Comparison of ENCODE assay signal across 17 cellular contexts in the genomic region with DNA sequence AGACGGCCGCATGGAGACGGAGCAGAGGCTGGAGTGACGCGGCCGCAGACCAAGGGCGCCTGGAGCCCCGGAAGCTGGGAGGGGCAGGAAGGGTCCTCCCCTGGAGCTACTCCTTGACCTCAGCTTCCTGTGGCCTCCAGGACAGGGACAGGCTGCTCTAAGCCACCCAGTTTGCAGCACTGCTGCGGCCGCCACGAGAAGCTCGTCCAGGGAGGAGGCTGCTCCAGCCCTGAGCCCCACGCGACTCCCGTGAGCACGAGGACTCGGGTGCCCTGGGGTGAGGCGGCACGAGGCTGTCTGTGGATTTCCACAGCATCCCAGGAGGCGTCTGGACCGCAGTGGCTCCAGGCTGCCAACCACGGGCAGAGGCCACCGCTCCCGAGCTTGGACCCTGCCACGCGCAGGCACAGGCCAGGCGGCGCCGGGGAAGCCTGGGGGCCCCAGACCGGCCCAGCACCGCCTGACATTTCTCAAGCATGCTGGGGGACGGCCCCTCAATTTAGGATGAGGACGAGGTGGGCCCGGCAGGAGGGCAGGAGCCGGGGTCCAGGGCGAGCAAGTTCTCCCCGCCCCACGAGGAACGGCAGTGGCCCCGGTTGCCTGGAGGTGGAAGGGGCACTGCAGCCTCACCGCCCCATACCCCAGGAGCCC. TPM values are rescaled to one million over a fixed set of nuclear protein-coding genes. Genes with fewer than 3 reads are reported as not detected.
DNase-seq lines count a peak whose midpoint lies in the region; ATAC-seq, FAIRE-seq and TF ChIP-seq lines count a peak whose summit lies in the region.
"Had no signal": no experiment of that assay in that cellular context is flagged by ENCODE, and none has a peak within 500 bp of the region (broad histone marks: within the 10 kb centered on the region; RNA-seq: fewer than 3 reads in every experiment).

No MANE protein-coding gene starts in this region.

- H3K79me2 ChIP-seq in SK-N-SH (ENCODE audit: insufficient read depth): peaks cover 66% of the 10 kb centered on the region

- CTCF ChIA-PET in SK-N-SH (lab: Yijun Ruan, JAX): interaction anchor here (0.9 kb wide), 1 partner anchor 31 kb away, joined by 3 read pairs; no protein-coding TSS in a partner anchor

- H3K27ac ChIP-seq in BLaER1 treated with 17β-estradiol and CSF1 and Interleukin-3, amounts not matched to agents 10 nM and 100 nM: no peak overlapping the region
- H3K27ac ChIP-seq in adrenal gland (peak overlapping the region; percentile 53 to 88 (median 79)), pancreas (no peak overlapping the region), SK-N-SH (ENCODE audit: low read depth in 2 of 2, low read length in 1 of 2) (no peak overlapping the region)

- no peaks in the 10 kb centered on the region for H3K9me2 ChIP-seq in SK-N-SH

- intact Hi-C loops in adrenal gland (cut with DNase I): no loop called here
- intact Hi-C loops in pancreas (cut with DNase I): no loop called here

- no peaks in the 10 kb centered on the region for H3F3A ChIP-seq in SK-N-SH (replicated peaks; ENCODE audit: insufficient read depth)

- H3K4me1 ChIP-seq in BLaER1 treated with 17β-estradiol and CSF1 and Interleukin-3, amounts not matched to agents 10 nM and 100 nM: peaks cover 68 to 79% (median 75%) of the 10 kb centered on the region in 10 experiments
- H3K4me1 ChIP-seq in adrenal gland (replicated peaks in 1 of 2) (peaks cover 39 to 53% of the 10 kb centered on the region in 2 donors), pancreas (no peaks in the 10 kb centered on the region), SK-N-SH (ENCODE audit: control insufficient read depth in 1 of 2, insufficient read depth in 2 of 2, low read depth in 1 of 2, low read length in 1 of 2) (no peaks in the 10 kb centered on the region)
- H3K4me1 ChIP-seq: Caco-2 had no signal

- H4K20me1 ChIP-seq in BLaER1 treated with 17β-estradiol and CSF1 and Interleukin-3, amounts not matched to agents 10 nM and 100 nM: peaks cover 78 to 92% (median 81%) of the 10 kb centered on the region in 11 experiments
- peaks cover 53% of the 10 kb centered on the region for H4K20me1 ChIP-seq in SK-N-SH (ENCODE audit: insufficient read depth)

- peak in 4 of 7 donors; percentile 59 to 76 (median 69) for DNase-seq in adrenal gland
- peak; percentile 14 for DNase-seq in iPS-NIHi11 (ENCODE audit: low spot score)
- peak in 1 of 6 donors; percentile 36 for DNase-seq in pancreas
- DNase-seq in SK-N-SH: no peak
- no peak for DNase-seq in mucosa of gallbladder (ENCODE audit: low spot score)
- no peak for DNase-seq in germinal center (ENCODE audit: low spot score)
- DNase-seq: activated CD4-positive, alpha-beta T cell treated with anti-CD3 and anti-CD28 coated beads, Interleukin-2, amount 10 ng/mL, durations not matched to agents 7 days and 5 days; Caco-2; natural killer cell; NCI-H1436; RPMI8226; SW 1271 had no signal

- H3K36me3 ChIP-seq in BLaER1 treated with 17β-estradiol and CSF1 and Interleukin-3, amounts not matched to agents 10 nM and 100 nM: peaks cover 0 to 33% (median 8%) of the 10 kb centered on the region in 11 experiments; a peak in 15 of 22 replicates
- H3K36me3 ChIP-seq in adrenal gland (replicated peaks in 1 of 2) (peaks cover 0 to 5% of the 10 kb centered on the region in 2 donors), pancreas (no peaks in the 10 kb centered on the region), SK-N-SH (replicated peaks in 1 of 2; ENCODE audit: control insufficient read depth in 1 of 2, insufficient read depth in 2 of 2, low read length in 1 of 2) (peaks cover 0 to 7% of the 10 kb centered on the region in 2 experiments)

- TF ChIP-seq POLR2A in adrenal gland (IDR thresholded peaks at IDR 0.05): no peak

- WGBS in adrenal gland, 4 donors: 68 to 80% (median 72%) methylated on average over 11 to 41 of the region's 41 CpGs
- WGBS in pancreas, 2 donors: 90 to 95% methylated on average over 41 of the region's 41 CpGs
- 93% methylated on average over 24 of the region's 41 CpGs for WGBS in SK-N-SH (ENCODE audit: low lambda C conversion rate)

- TF ChIP-seq RAD21 in SK-N-SH (IDR thresholded peaks at IDR 0.05; ENCODE audit: low read length): no peak

- ATAC-seq in pancreas (peak in 3 of 4 donors; percentile 5 to 15 (median 10)), HG03520 (IDR thresholded peaks at IDR 0.05; ENCODE audit: unreplicated experiment) (no peak)

- no peak overlapping the region for H2AFZ ChIP-seq in SK-N-SH (ENCODE audit: low read depth)

- no peaks in the 10 kb centered on the region for H3K9me3 ChIP-seq in BLaER1 treated with 17β-estradiol and CSF1 and Interleukin-3, amounts not matched to agents 10 nM and 100 nM (replicated peaks in 1 of 11)
- H3K9me3 ChIP-seq in adrenal gland (replicated peaks in 1 of 3) (no peaks in the 10 kb centered on the region), pancreas (no peaks in the 10 kb centered on the region), SK-N-SH (no peaks in the 10 kb centered on the region)
- H3K9me3 ChIP-seq: Caco-2 had no signal

- peak overlapping the region in 10 of 11 experiments; percentile 7 to 57 (median 28); a peak in 15 of 22 replicates for H3K4me2 ChIP-seq in BLaER1 treated with 17β-estradiol and CSF1 and Interleukin-3, amounts not matched to agents 10 nM and 100 nM
- H3K4me2 ChIP-seq in SK-N-SH: no peak overlapping the region

- POLR2A ChIA-PET in SK-N-SH (lab: Yijun Ruan, JAX): interaction anchor here (1.0 kb wide), 1 partner anchor 8 kb away, joined by 4 read pairs; no protein-coding TSS in a partner anchor

- FAIRE-seq in pancreas (lab: Jason Lieb, UNC): no peak
- FAIRE-seq: endometrium, H1 had no signal

- no peaks in the 10 kb centered on the region for H3K27me3 ChIP-seq in BLaER1 treated with 17β-estradiol and CSF1 and Interleukin-3, amounts not matched to agents 10 nM and 100 nM
- H3K27me3 ChIP-seq in adrenal gland (no peaks in the 10 kb centered on the region), pancreas (no peaks in the 10 kb centered on the region), SK-N-SH (ENCODE audit: insufficient read depth) (no peaks in the 10 kb centered on the region)

- H3K4me3 ChIP-seq in BLaER1 treated with 17β-estradiol and CSF1 and Interleukin-3, amounts not matched to agents 10 nM and 100 nM: no peak overlapping the region
- no peak overlapping the region for H3K4me3 ChIP-seq in adrenal gland
- no peak overlapping the region for H3K4me3 ChIP-seq in pancreas
- no peak overlapping the region for H3K4me3 ChIP-seq in SK-N-SH (ENCODE audit: low read depth in 2 of 2, low read length in 1 of 2)
- H3K4me3 ChIP-seq: lung had no signal

- TF ChIP-seq CTCF in adrenal gland (IDR thresholded peaks at IDR 0.05): no peak
- TF ChIP-seq CTCF in pancreas (IDR thresholded peaks at IDR 0.05): no peak
- no peak for TF ChIP-seq CTCF in SK-N-SH (IDR thresholded peaks at IDR 0.05)

- no peak for TF ChIP-seq EP300 in SK-N-SH (IDR thresholded peaks at IDR 0.05; ENCODE audit: borderline replicate concordance in 1 of 2, low read depth in 1 of 2, low read length in 1 of 2)

- H3K9ac ChIP-seq in BLaER1 treated with 17β-estradiol and CSF1 and Interleukin-3, amounts not matched to agents 10 nM and 100 nM: peak overlapping the region in 1 of 11 experiments; percentile 9; a peak in 1 of 22 replicates
- no peak overlapping the region for H3K9ac ChIP-seq in SK-N-SH

TF ChIP-seq in SK-N-SH, 30 proteins besides CTCF, POLR2A, EP300 and RAD21 (continues in another document):
- TF ChIP-seq TAF1 (IDR thresholded peaks at IDR 0.05; ENCODE audit: borderline replicate concordance, low read depth, low read length): no peak
- no peak for TF ChIP-seq POLR2AphosphoS5 (IDR thresholded peaks at IDR 0.05; ENCODE audit: low read depth, low read length)
- no peak for TF ChIP-seq YY1 (IDR thresholded peaks at IDR 0.05; ENCODE audit: low read depth)
- no peak for TF ChIP-seq SIN3A (IDR thresholded peaks at IDR 0.05; ENCODE audit: borderline replicate concordance, low read depth, low read length)
- TF ChIP-seq JUND (IDR thresholded peaks at IDR 0.05): no peak
- TF ChIP-seq, protein P1, sequence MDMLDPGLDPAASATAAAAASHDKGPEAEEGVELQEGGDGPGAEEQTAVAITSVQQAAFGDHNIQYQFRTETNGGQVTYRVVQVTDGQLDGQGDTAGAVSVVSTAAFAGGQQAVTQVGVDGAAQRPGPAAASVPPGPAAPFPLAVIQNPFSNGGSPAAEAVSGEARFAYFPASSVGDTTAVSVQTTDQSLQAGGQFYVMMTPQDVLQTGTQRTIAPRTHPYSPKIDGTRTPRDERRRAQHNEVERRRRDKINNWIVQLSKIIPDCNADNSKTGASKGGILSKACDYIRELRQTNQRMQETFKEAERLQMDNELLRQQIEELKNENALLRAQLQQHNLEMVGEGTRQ (IDR thresholded peaks at IDR 0.05; ENCODE audit: borderline replicate concordance, low read depth, low read length): no peak
- TF ChIP-seq RXRA (IDR thresholded peaks at IDR 0.05; ENCODE audit: borderline replicate concordance, low read depth): no peak
- TF ChIP-seq, protein P2, sequence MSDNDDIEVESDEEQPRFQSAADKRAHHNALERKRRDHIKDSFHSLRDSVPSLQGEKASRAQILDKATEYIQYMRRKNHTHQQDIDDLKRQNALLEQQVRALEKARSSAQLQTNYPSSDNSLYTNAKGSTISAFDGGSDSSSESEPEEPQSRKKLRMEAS (IDR thresholded peaks at IDR 0.05; ENCODE audit: low read depth): no peak
- no peak for TF ChIP-seq ELF1 (IDR thresholded peaks at IDR 0.05)

RNA-seq across cellular contexts. Expression of a gene that starts 10.7 kb away (rescaled TPM):
- 100 to 1,000 TPM in 3 of 8 donors, 10 to 100 TPM in 5; 33.0 to 176 (median 77.2) TPM for total RNA-seq in adrenal gland
- polyA plus RNA-seq in adrenal gland: 100 to 1,000 TPM in 1 of 3 donors, 10 to 100 TPM in 2; 13.6 to 118 (median 84.2) TPM
- total RNA-seq in pancreas: 10 to 100 TPM; 16.8 to 43.7 (median 23.9) TPM
- 10 to 100 TPM; 36.4 to 53.9 TPM for polyA plus RNA-seq in pancreas
- 15.7 and 18.3 TPM in 2 replicates for polyA plus RNA-seq in SK-N-SH (2012; rRNA removed)
- polyA plus RNA-seq in SK-N-SH (2012; cell fraction: cytosol; rRNA removed): 4.5 and 9.3 TPM in 2 replicates
- polyA plus RNA-seq in SK-N-SH (2012; cell fraction: nucleus; rRNA removed): 69.0 and 70.1 TPM in 2 replicates
- total RNA-seq in mucosa of gallbladder: 64.1 TPM

RNA-seq across cellular contexts. Expression of a gene that starts 42.2 kb away (rescaled TPM):
- 100 to 1,000 TPM in 3 of 8 donors, 10 to 100 TPM in 5; 53.5 to 117 (median 93.7) TPM for total RNA-seq in adrenal gland
- 100 to 1,000 TPM in 1 of 3 donors, 10 to 100 TPM in 2; 37.8 to 148 (median 94.5) TPM for polyA plus RNA-seq in adrenal gland
- total RNA-seq in pancreas: 10 to 100 TPM; 20.1 to 38.6 (median 23.4) TPM
- polyA plus RNA-seq in pancreas: 10 to 100 TPM; 43.6 to 62.2 TPM
- polyA plus RNA-seq in SK-N-SH (2012; rRNA removed): 53.5 and 55.5 TPM in 2 replicates
- 27.7 and 37.8 TPM in 2 replicates for polyA plus RNA-seq in SK-N-SH (2012; cell fraction: cytosol; rRNA removed)
- 173 and 201 TPM in 2 replicates for polyA plus RNA-seq in SK-N-SH (2012; cell fraction: nucleus; rRNA removed)
- 72.2 TPM for total RNA-seq in mucosa of gallbladder

RNA-seq across cellular contexts. Expression of a gene that starts 59.6 kb away (rescaled TPM):
- total RNA-seq in adrenal gland (1,000 to 10,000 TPM in 1 of 8 donors, 100 to 1,000 TPM in 7; 385 to 1,424 (median 704) TPM), pancreas (100 to 1,000 TPM in 1 of 6 donors, 10 to 100 TPM in 5; 48.8 to 112 (median 63.8) TPM), mucosa of gallbladder (294 TPM)
- polyA plus RNA-seq in adrenal gland (1,000 to 10,000 TPM in 2 of 3 donors, 100 to 1,000 TPM in 1; 420 to 1,267 (median 1,035) TPM), pancreas (100 to 1,000 TPM; 255 to 290 TPM), SK-N-SH (2012; rRNA removed) (566 and 925 TPM in 2 replicates)
- 591 and 700 TPM in 2 replicates for polyA plus RNA-seq in SK-N-SH (2012; cell fraction: cytosol; rRNA removed)
- 511 and 671 TPM in 2 replicates for polyA plus RNA-seq in SK-N-SH (2012; cell fraction: nucleus; rRNA removed)

Comparison
In these comparisons a context has a peak if more than half of its experiments do, and no peak if none do; other contexts are left out.
1. H3K27ac ChIP-seq: peak in adrenal gland (5 of 5); none in BLaER1 treated with 17β-estradiol and CSF1 and Interleukin-3, amounts not matched to agents 10 nM and 100 nM (0 of 11), pancreas (0 of 4) and SK-N-SH (0 of 2).
2. DNase-seq: peak in adrenal gland (4 of 7) and iPS-NIHi11 (single experiment); none in SK-N-SH (single experiment), mucosa of gallbladder (single experiment) and germinal center (single experiment).